ENCODE assay signal across 1 cellular context in genomic region chr2:112733449-112733848, GRCh38.
TF ChIP-seq lines count a peak whose summit lies in the region.

No MANE protein-coding gene starts in this region.

TF ChIP-seq in neural cell, 6 proteins besides CTCF, POLR2A, EP300 and RAD21 (continued from another document):
- TF ChIP-seq, protein P1, sequence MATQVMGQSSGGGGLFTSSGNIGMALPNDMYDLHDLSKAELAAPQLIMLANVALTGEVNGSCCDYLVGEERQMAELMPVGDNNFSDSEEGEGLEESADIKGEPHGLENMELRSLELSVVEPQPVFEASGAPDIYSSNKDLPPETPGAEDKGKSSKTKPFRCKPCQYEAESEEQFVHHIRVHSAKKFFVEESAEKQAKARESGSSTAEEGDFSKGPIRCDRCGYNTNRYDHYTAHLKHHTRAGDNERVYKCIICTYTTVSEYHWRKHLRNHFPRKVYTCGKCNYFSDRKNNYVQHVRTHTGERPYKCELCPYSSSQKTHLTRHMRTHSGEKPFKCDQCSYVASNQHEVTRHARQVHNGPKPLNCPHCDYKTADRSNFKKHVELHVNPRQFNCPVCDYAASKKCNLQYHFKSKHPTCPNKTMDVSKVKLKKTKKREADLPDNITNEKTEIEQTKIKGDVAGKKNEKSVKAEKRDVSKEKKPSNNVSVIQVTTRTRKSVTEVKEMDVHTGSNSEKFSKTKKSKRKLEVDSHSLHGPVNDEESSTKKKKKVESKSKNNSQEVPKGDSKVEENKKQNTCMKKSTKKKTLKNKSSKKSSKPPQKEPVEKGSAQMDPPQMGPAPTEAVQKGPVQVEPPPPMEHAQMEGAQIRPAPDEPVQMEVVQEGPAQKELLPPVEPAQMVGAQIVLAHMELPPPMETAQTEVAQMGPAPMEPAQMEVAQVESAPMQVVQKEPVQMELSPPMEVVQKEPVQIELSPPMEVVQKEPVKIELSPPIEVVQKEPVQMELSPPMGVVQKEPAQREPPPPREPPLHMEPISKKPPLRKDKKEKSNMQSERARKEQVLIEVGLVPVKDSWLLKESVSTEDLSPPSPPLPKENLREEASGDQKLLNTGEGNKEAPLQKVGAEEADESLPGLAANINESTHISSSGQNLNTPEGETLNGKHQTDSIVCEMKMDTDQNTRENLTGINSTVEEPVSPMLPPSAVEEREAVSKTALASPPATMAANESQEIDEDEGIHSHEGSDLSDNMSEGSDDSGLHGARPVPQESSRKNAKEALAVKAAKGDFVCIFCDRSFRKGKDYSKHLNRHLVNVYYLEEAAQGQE (IDR thresholded peaks at IDR 0.05; ENCODE audit: borderline replicate concordance), result no peak
- peak; percentile 56 for TF ChIP-seq POLR2AphosphoS5 (IDR thresholded peaks at IDR 0.05)
- no peak for TF ChIP-seq MXI1 (conservative IDR thresholded peaks at IDR 0.05; ENCODE audit: poor library complexity, severe bottlenecking)
- TF ChIP-seq EZH2 (IDR thresholded peaks at IDR 0.05; ENCODE audit: borderline replicate concordance, insufficient read depth, low read length, poor library complexity, severe bottlenecking), result no peak
